ENCODE assay signal across 29 cellular contexts in genomic region chr6:47070461-47070860, GRCh38. TPM values are rescaled to one million over a fixed set of nuclear protein-coding genes. Genes with fewer than 3 reads are reported as not detected.
"Had no signal": no experiment of that assay in that cellular context is flagged by ENCODE, and none has a peak within 500 bp of the region (broad histone marks: within the 10 kb centered on the region; RNA-seq: fewer than 3 reads in every experiment).

No MANE protein-coding gene starts in this region.

- H3K36me3 ChIP-seq: stomach, suprapubic skin, thoracic aorta, thyroid gland, tibial artery, tibial nerve, transverse colon, upper lobe of left lung, upper lobe of right lung, uterus, vagina had no signal

- FAIRE-seq: urothelium cell line had no signal

- H3K4me3 ChIP-seq: stomach, suprapubic skin, testis, thoracic aorta, thyroid gland, tibial artery, tibial nerve, transverse colon, upper lobe of left lung, upper lobe of right lung, uterus, vagina had no signal

- H3K4me1 ChIP-seq: thyroid gland, tibial artery, uterus had no signal

- H3K27me3 ChIP-seq: stomach, suprapubic skin, testis, thyroid gland, tibial artery, tibial nerve, transverse colon, upper lobe of left lung, upper lobe of right lung, uterus, vagina had no signal

- ATAC-seq: stimulated activated effector memory CD8-positive, alpha-beta T cell treated with anti-CD3 and anti-CD28 coated beads, Interleukin-12 subunit alpha, Interleukin-12 subunit beta, amount 100 ng/mL, for 72 hours; stimulated activated memory B cell treated with anti-CD40 and anti-IgM and Interleukin-4, amounts not matched to agents 10 μg/mL and 1 μg/mL and 100 μg/mL, for 72 hours; stimulated activated naive B cell treated with anti-CD40 and anti-IgM and Interleukin-4, amounts not matched to agents 10 μg/mL and 1 μg/mL and 100 μg/mL, for 72 hours; stimulated activated naive CD8-positive, alpha-beta T cell treated with anti-CD3 and anti-CD28 coated beads, Interleukin-15, amount 100 ng/mL, for 72 hours; stimulated activated naive CD8-positive, alpha-beta T cell treated with anti-CD3 and anti-CD28 coated beads, Interleukin-15, Interleukin-2, amounts not matched to agents 100 U/mL and 50 U/mL, for 24 hours; upper lobe of right lung had no signal

- H3K27ac ChIP-seq: stomach, suprapubic skin, testis, thoracic aorta, thyroid gland, tibial artery, tibial nerve, transverse colon, upper lobe of left lung, upper lobe of right lung, uterus, vagina had no signal

- DNase-seq: stimulated activated CD4-positive, alpha-beta T cell treated with anti-CD3 and anti-CD28 coated beads, Interleukin-2, amount 100 ng/mL, for 48 hours; stimulated activated CD4-positive, alpha-beta T cell treated with anti-CD3 and anti-CD28 coated beads, Interleukin-4, amount 100 ng/mL, for 1 hour; stimulated activated CD4-positive, alpha-beta T cell treated with anti-CD3 and anti-CD28 coated beads, Interleukin-4, amount 100 ng/mL, for 24 hours; stimulated activated CD4-positive, alpha-beta T cell treated with anti-CD3 and anti-CD28 coated beads, Interleukin-4, amount 100 ng/mL, for 4 hours; stimulated activated CD8-positive, alpha-beta memory T cell treated with anti-CD3 and anti-CD28 coated beads, Interleukin-4, amount 100 ng/mL, for 48 hours; stimulated activated naive B cell treated with anti-CD40 and anti-IgM and Interleukin-4, amounts not matched to agents 10 μg/mL and 1 μg/mL and 100 μg/mL, for 72 hours; stimulated activated naive CD4-positive, alpha-beta T cell; stimulated activated naive CD4-positive, alpha-beta T cell treated with Interleukin-2 at 50 U/mL for 16 hours; stimulated activated naive CD8-positive, alpha-beta T cell treated with anti-CD3 and anti-CD28 coated beads, Interleukin-15, amount 100 ng/mL, for 72 hours; stimulated activated naive CD8-positive, alpha-beta T cell treated with anti-CD3 and anti-CD28 coated beads, Interleukin-15, Interleukin-2, amounts not matched to agents 100 U/mL and 50 U/mL, for 24 hours; stomach; substantia nigra; testis; thyroid gland; tibial artery; transverse colon; trophoblast cell; upper lobe of left lung; upper lobe of right lung; uterus had no signal

- H3K9me3 ChIP-seq: stomach, suprapubic skin, testis, thoracic aorta, thyroid gland, tibial artery, tibial nerve, transverse colon, upper lobe of left lung, upper lobe of right lung, uterus, vagina had no signal

RNA-seq across cellular contexts. Expression of gene ADGRF1, which starts 28.3 kb away (rescaled TPM):
- total RNA-seq: subcutaneous adipose tissue, temporal lobe, thoracic aorta, tibial nerve had no signal
